16 cellular contexts compared by ENCODE assay signal in genomic region chr11:84022695-84023094, GRCh38.
DNase-seq lines count a peak whose midpoint lies in the region; ATAC-seq and TF ChIP-seq lines count a peak whose summit lies in the region.
"Had no signal": no experiment of that assay in that cellular context is flagged by ENCODE, and none has a peak within 500 bp of the region (broad histone marks: within the 10 kb centered on the region; RNA-seq: fewer than 3 reads in every experiment).

No MANE protein-coding gene starts in this region.

- intact Hi-C loops in tibial artery (cut with DNase I; ENCODE audit: low total_unique reads), result no loop called here

- no peaks in the 10 kb centered on the region for H3K9me3 ChIP-seq in HUES64 (ENCODE audit: insufficient read depth, low read depth, low read length)
- no peaks in the 10 kb centered on the region for H3K9me3 ChIP-seq in mesodermal cell (ENCODE audit: control insufficient read depth, low read length)
- no peaks in the 10 kb centered on the region for H3K9me3 ChIP-seq in tibial artery
- no peaks in the 10 kb centered on the region for H3K9me3 ChIP-seq in gastroesophageal sphincter
- H3K9me3 ChIP-seq: Caco-2 had no signal

- no peak for TF ChIP-seq EP300 in gastroesophageal sphincter (IDR thresholded peaks at IDR 0.05)

- no peak for ATAC-seq in gastroesophageal sphincter
- ATAC-seq: HepG2 had no signal

- DNase-seq in caudate nucleus (lab: John Stamatoyannopoulos, UW) (no peak), superior temporal gyrus (ENCODE audit: extremely low spot score) (peak; percentile 64), tibial artery (no peak), mesenteric fat pad (ENCODE audit: low spot score) (no peak)
- DNase-seq: Caco-2; CD4-positive, CD25-positive, alpha-beta regulatory T cell; EL; KG1; NCI-H146; NCI-H446; NK-92 treated with Interleukin-12 subunit alpha and Interleukin-12 subunit beta, amount 100 ng/mL, for 24 hours; SHP77 treated with DMSO at 0.1 percent for 48 hours had no signal

- TF ChIP-seq CTCF in tibial artery (IDR thresholded peaks at IDR 0.05), result no peak
- TF ChIP-seq CTCF in gastroesophageal sphincter (IDR thresholded peaks at IDR 0.05), result no peak

- H3K4me1 ChIP-seq in HUES64 (ENCODE audit: insufficient read depth, low read length) (peaks cover 21% of the 10 kb centered on the region), mesodermal cell (ENCODE audit: control insufficient read depth, insufficient read depth, low read length, poor library complexity, severe bottlenecking) (no peaks in the 10 kb centered on the region), tibial artery (no peaks in the 10 kb centered on the region), gastroesophageal sphincter (peaks cover 0 to 30% (median 4%) of the 10 kb centered on the region in 3 donors)
- H3K4me1 ChIP-seq: Caco-2 had no signal

- H3K4me3 ChIP-seq in HUES64 (ENCODE audit: low read length) (no peak overlapping the region), mesodermal cell (ENCODE audit: extremely low read depth, insufficient read depth, low read length, poor library complexity, severe bottlenecking) (no peak overlapping the region), tibial artery (no peak overlapping the region), gastroesophageal sphincter (no peak overlapping the region)

- H3K27me3 ChIP-seq in HUES64 (ENCODE audit: insufficient read depth, low read length), result no peaks in the 10 kb centered on the region
- no peaks in the 10 kb centered on the region for H3K27me3 ChIP-seq in tibial artery
- H3K27me3 ChIP-seq in gastroesophageal sphincter, result no peaks in the 10 kb centered on the region

- H3K27ac ChIP-seq in HUES64 (ENCODE audit: low read depth, low read length), result peak overlapping the region; percentile 55
- H3K27ac ChIP-seq in caudate nucleus (ENCODE audit: low read depth, low read length), result peak overlapping the region; percentile 97
- peak overlapping the region; percentile 71 for H3K27ac ChIP-seq in mesodermal cell (ENCODE audit: low read depth, low read length, severe bottlenecking)
- H3K27ac ChIP-seq in tibial artery, result no peak overlapping the region
- peak overlapping the region in 1 of 4 donors; percentile 13 for H3K27ac ChIP-seq in gastroesophageal sphincter

- H3K36me3 ChIP-seq in HUES64 (ENCODE audit: insufficient read depth, low read length), result no peaks in the 10 kb centered on the region
- H3K36me3 ChIP-seq in mesodermal cell (ENCODE audit: control insufficient read depth, insufficient read depth, low read length), result no peaks in the 10 kb centered on the region
- H3K36me3 ChIP-seq in tibial artery, result no peaks in the 10 kb centered on the region
- H3K36me3 ChIP-seq in gastroesophageal sphincter, result no peaks in the 10 kb centered on the region

- no peak for TF ChIP-seq POLR2A in gastroesophageal sphincter (IDR thresholded peaks at IDR 0.05)

- no peak overlapping the region; the same call in 1 of the 2 replicates for H3K9ac ChIP-seq in HUES64 (ENCODE audit: low read depth, low read length)

Comparison
In these comparisons a context has a peak if more than half of its experiments do, and no peak if none do; other contexts are left out.
1. H3K27ac ChIP-seq: peak in HUES64 (single experiment), caudate nucleus (single experiment) and mesodermal cell (single experiment); none in tibial artery (0 of 2).